In genomic region chr17:21377821-21378396, GRCh38 we compare ENCODE assay signal across 10 cellular contexts. TPM values are rescaled to one million over a fixed set of nuclear protein-coding genes. Genes with fewer than 3 reads are reported as not detected.
DNase-seq lines count a peak whose midpoint lies in the region; ATAC-seq and TF ChIP-seq lines count a peak whose summit lies in the region.
"Had no signal": no experiment of that assay in that cellular context is flagged by ENCODE, and none has a peak within 500 bp of the region (broad histone marks: within the 10 kb centered on the region; RNA-seq: fewer than 3 reads in every experiment).

No MANE protein-coding gene starts in this region.

- TF ChIP-seq CTCF in heart right ventricle (IDR thresholded peaks at IDR 0.05) (no peak), esophagus squamous epithelium (IDR thresholded peaks at IDR 0.05) (no peak), vagina (IDR thresholded peaks at IDR 0.05) (no peak)

- H3K36me3 ChIP-seq in heart right ventricle: no peaks in the 10 kb centered on the region
- H3K36me3 ChIP-seq in esophagus squamous epithelium: no peaks in the 10 kb centered on the region
- no peaks in the 10 kb centered on the region for H3K36me3 ChIP-seq in neuron (ENCODE audit: insufficient read depth, low read length)
- no peaks in the 10 kb centered on the region for H3K36me3 ChIP-seq in vagina

- intact Hi-C loops in heart right ventricle (cut with DNase I) (loop anchor here in 4 of 10 donors (5.0 to 10.0 kb wide), 3 partner anchors 53 to 57 kb away; no protein-coding TSS in a partner anchor), Right ventricle myocardium inferior (cut with DNase I) (no loop called here), esophagus squamous epithelium (cut with DNase I) (no loop called here), vagina (cut with DNase I) (no loop called here)

- H3K4me3 ChIP-seq in heart right ventricle: peak overlapping the region; percentile 41 to 66 (median 60)
- peak overlapping the region in 3 of 4 donors; percentile 42 to 68 (median 52) for H3K4me3 ChIP-seq in esophagus squamous epithelium
- peak overlapping the region; percentile 39 for H3K4me3 ChIP-seq in neuron (ENCODE audit: low read length)
- H3K4me3 ChIP-seq in vagina: peak overlapping the region; percentile 40 to 54

- H3K9me3 ChIP-seq in heart right ventricle: no peaks in the 10 kb centered on the region
- H3K9me3 ChIP-seq in esophagus squamous epithelium: no peaks in the 10 kb centered on the region
- no peaks in the 10 kb centered on the region for H3K9me3 ChIP-seq in neuron (ENCODE audit: low read length)
- H3K9me3 ChIP-seq in vagina: no peaks in the 10 kb centered on the region

- 30 to 44% methylated on average over 39 of the region's 39 CpGs for WGBS in heart right ventricle, 2 donors
- 0 to 18% methylated on average over 4 to 6 of the region's 39 CpGs for WGBS in esophagus squamous epithelium, 2 donors

- ATAC-seq in heart right ventricle (no peak), Right ventricle myocardium inferior (no peak), esophagus mucosa (no peak)

- peaks cover 0 to 50% (median 5%) of the 10 kb centered on the region in 7 donors for H3K27me3 ChIP-seq in heart right ventricle
- H3K27me3 ChIP-seq in esophagus squamous epithelium: peaks cover 0 to 68% (median 2%) of the 10 kb centered on the region in 4 donors
- H3K27me3 ChIP-seq in neuron (ENCODE audit: insufficient read depth, low read length): peaks cover 47% of the 10 kb centered on the region
- H3K27me3 ChIP-seq in vagina: no peaks in the 10 kb centered on the region

- H3K4me1 ChIP-seq in heart right ventricle (peaks cover 16 to 47% (median 39%) of the 10 kb centered on the region in 9 donors), esophagus squamous epithelium (peaks cover 16 to 44% (median 25%) of the 10 kb centered on the region in 3 donors), neuron (ENCODE audit: insufficient read depth, low read length) (peaks cover 12% of the 10 kb centered on the region), vagina (peaks cover 21% of the 10 kb centered on the region)

- H2AFZ ChIP-seq in neuron (ENCODE audit: low read depth, low read length): no peak overlapping the region

- TF ChIP-seq POLR2A in esophagus squamous epithelium (IDR thresholded peaks at IDR 0.05) (no peak), vagina (IDR thresholded peaks at IDR 0.05) (no peak)

- DNase-seq in heart right ventricle: no peak
- DNase-seq in Right ventricle myocardium inferior (ENCODE audit: missing footprints): no peak
- no peak for DNase-seq in esophagus squamous epithelium (lab: John Stamatoyannopoulos, UW)
- DNase-seq in vagina (ENCODE audit: extremely low spot score in 2 of 2): no peak
- no peak for DNase-seq in stimulated activated naive CD4-positive, alpha-beta T cell treated with Interleukin-2 at 50 U/mL for 16 hours (lab: John Stamatoyannopoulos, UW)
- DNase-seq in GF-D8 (lab: John Stamatoyannopoulos, UW): no peak

- H3K27ac ChIP-seq in heart right ventricle (peak overlapping the region in 6 of 10 donors; percentile 58 to 68 (median 66)), esophagus squamous epithelium (no peak overlapping the region), vagina (no peak overlapping the region)

RNA-seq across cellular contexts. Expression of gene KCNJ12, which starts 1.8 kb away (rescaled TPM):
- total RNA-seq in heart right ventricle (10 to 100 TPM in 2 of 10 donors, 1 to 10 TPM in 8; 7.2 to 14.7 (median 8.7) TPM), Right ventricle myocardium inferior (12.6 TPM), esophagus squamous epithelium (under 1 TPM in 3 of 4 donors, not detected in 1; 0.09 to 0.73 (median 0.38) TPM), vagina (2.2 TPM), esophagus mucosa (not detected)
- polyA plus RNA-seq in heart right ventricle: 1 to 10 TPM; 2.8 to 4.0 TPM
- total RNA-seq: activated T-helper 1 cell treated with anti-CD3 and anti-CD28 coated beads, Interleukin-12 subunit alpha, Interleukin-12 subunit beta, Interleukin-2, Interleukin-4 antibody, amounts not matched to agents 30 ng/mL and 10 ng/mL and 1 ng/mL, durations not matched to agents 14 hours and 24 hours and 36 hours; T-helper 1 cell treated with Interleukin-12 subunit alpha and Interleukin-12 subunit beta and Interleukin-4 antibody, amounts not matched to agents 30 ng/mL and 1 ng/mL, for 36 hours had no signal

Comparison
In these comparisons a context has a peak if more than half of its experiments do, and no peak if none do; other contexts are left out.
1. H3K27ac ChIP-seq: peak in heart right ventricle (6 of 10); none in esophagus squamous epithelium (0 of 4) and vagina (single experiment).
2. Peak in every context shown above with its lines, with median percentiles within 50 percentile points of each other: H3K4me3 ChIP-seq.